1 cellular context compared by ENCODE assay signal in genomic region chr14:94173885-94174621, GRCh38.
TF ChIP-seq lines count a peak whose summit lies in the region.

TSS of gene PPP4R4 (plus strand) at chr14:94174322. CDS start at chr14:94174466, 144 bp downstream.

TF ChIP-seq in HepG2, 621 proteins besides CTCF, POLR2A, EP300 and RAD21 (continued from another document and continues in another):
- TF ChIP-seq, protein P1, sequence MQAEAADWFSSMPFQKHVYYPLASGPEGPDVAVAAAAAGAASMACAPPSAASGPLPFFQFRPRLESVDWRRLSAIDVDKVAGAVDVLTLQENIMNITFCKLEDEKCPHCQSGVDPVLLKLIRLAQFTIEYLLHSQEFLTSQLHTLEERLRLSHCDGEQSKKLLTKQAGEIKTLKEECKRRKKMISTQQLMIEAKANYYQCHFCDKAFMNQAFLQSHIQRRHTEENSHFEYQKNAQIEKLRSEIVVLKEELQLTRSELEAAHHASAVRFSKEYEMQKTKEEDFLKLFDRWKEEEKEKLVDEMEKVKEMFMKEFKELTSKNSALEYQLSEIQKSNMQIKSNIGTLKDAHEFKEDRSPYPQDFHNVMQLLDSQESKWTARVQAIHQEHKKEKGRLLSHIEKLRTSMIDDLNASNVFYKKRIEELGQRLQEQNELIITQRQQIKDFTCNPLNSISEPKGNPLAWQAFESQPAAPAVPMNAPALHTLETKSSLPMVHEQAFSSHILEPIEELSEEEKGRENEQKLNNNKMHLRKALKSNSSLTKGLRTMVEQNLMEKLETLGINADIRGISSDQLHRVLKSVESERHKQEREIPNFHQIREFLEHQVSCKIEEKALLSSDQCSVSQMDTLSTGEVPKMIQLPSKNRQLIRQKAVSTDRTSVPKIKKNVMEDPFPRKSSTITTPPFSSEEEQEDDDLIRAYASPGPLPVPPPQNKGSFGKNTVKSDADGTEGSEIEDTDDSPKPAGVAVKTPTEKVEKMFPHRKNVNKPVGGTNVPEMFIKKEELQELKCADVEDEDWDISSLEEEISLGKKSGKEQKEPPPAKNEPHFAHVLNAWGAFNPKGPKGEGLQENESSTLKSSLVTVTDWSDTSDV (CRISPR knock-in tag; IDR thresholded peaks at IDR 0.05), result no peak
- TF ChIP-seq YEATS2 (CRISPR knock-in tag; IDR thresholded peaks at IDR 0.05; ENCODE audit: borderline replicate concordance) (no peak), MXD1 (CRISPR knock-in tag; IDR thresholded peaks at IDR 0.05) (no peak), GMEB1 (CRISPR knock-in tag; IDR thresholded peaks at IDR 0.05; ENCODE audit: borderline replicate concordance) (no peak), CEBPB (IDR thresholded peaks at IDR 0.05; ENCODE audit: borderline replicate concordance, low read depth, low read length) (no peak), NFE2L2 (IDR thresholded peaks at IDR 0.05; ENCODE audit: low read length) (no peak), JUNB (CRISPR knock-in tag; IDR thresholded peaks at IDR 0.05; ENCODE audit: borderline replicate concordance) (no peak), ZNF720 (CRISPR knock-in tag; IDR thresholded peaks at IDR 0.05) (no peak), ZNF850 (CRISPR knock-in tag; conservative IDR thresholded peaks at IDR 0.05) (no peak), PHB2 (IDR thresholded peaks at IDR 0.05; ENCODE audit: partially characterized antibody) (no peak), SSRP1 (CRISPR knock-in tag; IDR thresholded peaks at IDR 0.05) (no peak), REL (CRISPR knock-in tag; conservative IDR thresholded peaks at IDR 0.05) (no peak), PLRG1 (conservative IDR thresholded peaks at IDR 0.05) (no peak), RNF219 (CRISPR knock-in tag; IDR thresholded peaks at IDR 0.05) (no peak), MLX (CRISPR knock-in tag; IDR thresholded peaks at IDR 0.05) (no peak), XBP1 (CRISPR knock-in tag; IDR thresholded peaks at IDR 0.05) (no peak), KDM6A (CRISPR knock-in tag; IDR thresholded peaks at IDR 0.05; ENCODE audit: low read depth) (no peak), POLR2AphosphoS2 (IDR thresholded peaks at IDR 0.05; ENCODE audit: low read depth, low read length) (no peak), CREB3 (CRISPR knock-in tag; IDR thresholded peaks at IDR 0.05) (no peak), MZF1 (CRISPR knock-in tag; IDR thresholded peaks at IDR 0.05; ENCODE audit: borderline replicate concordance) (no peak), FOXP1 (IDR thresholded peaks at IDR 0.05) (no peak), FOXP1 (CRISPR knock-in tag; IDR thresholded peaks at IDR 0.05) (no peak), NR3C1 (CRISPR knock-in tag; IDR thresholded peaks at IDR 0.05) (no peak), STAT5B (CRISPR knock-in tag; IDR thresholded peaks at IDR 0.05) (no peak), NR1H2 (CRISPR knock-in tag; IDR thresholded peaks at IDR 0.05; ENCODE audit: borderline replicate concordance, low read depth) (no peak), MBD4 (IDR thresholded peaks at IDR 0.05; ENCODE audit: borderline replicate concordance, low read length) (no peak), ZNF777 (CRISPR knock-in tag; IDR thresholded peaks at IDR 0.05) (peak; percentile 81), ETV5 (CRISPR knock-in tag; IDR thresholded peaks at IDR 0.05; ENCODE audit: borderline replicate concordance) (no peak), RXRA (CRISPR knock-in tag; IDR thresholded peaks at IDR 0.05) (0 out of 2 replicates have a peak, but pooled peaks have one; percentile 12), ZNF142 (CRISPR knock-in tag; IDR thresholded peaks at IDR 0.05) (no peak), ZMYM4 (CRISPR knock-in tag; IDR thresholded peaks at IDR 0.05) (no peak), SETDB1 (CRISPR knock-in tag; IDR thresholded peaks at IDR 0.05; ENCODE audit: borderline replicate concordance) (no peak)
- TF ChIP-seq, protein P2, sequence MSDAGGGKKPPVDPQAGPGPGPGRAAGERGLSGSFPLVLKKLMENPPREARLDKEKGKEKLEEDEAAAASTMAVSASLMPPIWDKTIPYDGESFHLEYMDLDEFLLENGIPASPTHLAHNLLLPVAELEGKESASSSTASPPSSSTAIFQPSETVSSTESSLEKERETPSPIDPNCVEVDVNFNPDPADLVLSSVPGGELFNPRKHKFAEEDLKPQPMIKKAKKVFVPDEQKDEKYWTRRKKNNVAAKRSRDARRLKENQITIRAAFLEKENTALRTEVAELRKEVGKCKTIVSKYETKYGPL (CRISPR knock-in tag; IDR thresholded peaks at IDR 0.05), result no peak
- TF ChIP-seq, protein P3, sequence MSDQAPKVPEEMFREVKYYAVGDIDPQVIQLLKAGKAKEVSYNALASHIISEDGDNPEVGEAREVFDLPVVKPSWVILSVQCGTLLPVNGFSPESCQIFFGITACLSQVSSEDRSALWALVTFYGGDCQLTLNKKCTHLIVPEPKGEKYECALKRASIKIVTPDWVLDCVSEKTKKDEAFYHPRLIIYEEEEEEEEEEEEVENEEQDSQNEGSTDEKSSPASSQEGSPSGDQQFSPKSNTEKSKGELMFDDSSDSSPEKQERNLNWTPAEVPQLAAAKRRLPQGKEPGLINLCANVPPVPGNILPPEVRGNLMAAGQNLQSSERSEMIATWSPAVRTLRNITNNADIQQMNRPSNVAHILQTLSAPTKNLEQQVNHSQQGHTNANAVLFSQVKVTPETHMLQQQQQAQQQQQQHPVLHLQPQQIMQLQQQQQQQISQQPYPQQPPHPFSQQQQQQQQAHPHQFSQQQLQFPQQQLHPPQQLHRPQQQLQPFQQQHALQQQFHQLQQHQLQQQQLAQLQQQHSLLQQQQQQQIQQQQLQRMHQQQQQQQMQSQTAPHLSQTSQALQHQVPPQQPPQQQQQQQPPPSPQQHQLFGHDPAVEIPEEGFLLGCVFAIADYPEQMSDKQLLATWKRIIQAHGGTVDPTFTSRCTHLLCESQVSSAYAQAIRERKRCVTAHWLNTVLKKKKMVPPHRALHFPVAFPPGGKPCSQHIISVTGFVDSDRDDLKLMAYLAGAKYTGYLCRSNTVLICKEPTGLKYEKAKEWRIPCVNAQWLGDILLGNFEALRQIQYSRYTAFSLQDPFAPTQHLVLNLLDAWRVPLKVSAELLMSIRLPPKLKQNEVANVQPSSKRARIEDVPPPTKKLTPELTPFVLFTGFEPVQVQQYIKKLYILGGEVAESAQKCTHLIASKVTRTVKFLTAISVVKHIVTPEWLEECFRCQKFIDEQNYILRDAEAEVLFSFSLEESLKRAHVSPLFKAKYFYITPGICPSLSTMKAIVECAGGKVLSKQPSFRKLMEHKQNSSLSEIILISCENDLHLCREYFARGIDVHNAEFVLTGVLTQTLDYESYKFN (CRISPR knock-in tag; conservative IDR thresholded peaks at IDR 0.05), result no peak
- TF ChIP-seq, protein P4, sequence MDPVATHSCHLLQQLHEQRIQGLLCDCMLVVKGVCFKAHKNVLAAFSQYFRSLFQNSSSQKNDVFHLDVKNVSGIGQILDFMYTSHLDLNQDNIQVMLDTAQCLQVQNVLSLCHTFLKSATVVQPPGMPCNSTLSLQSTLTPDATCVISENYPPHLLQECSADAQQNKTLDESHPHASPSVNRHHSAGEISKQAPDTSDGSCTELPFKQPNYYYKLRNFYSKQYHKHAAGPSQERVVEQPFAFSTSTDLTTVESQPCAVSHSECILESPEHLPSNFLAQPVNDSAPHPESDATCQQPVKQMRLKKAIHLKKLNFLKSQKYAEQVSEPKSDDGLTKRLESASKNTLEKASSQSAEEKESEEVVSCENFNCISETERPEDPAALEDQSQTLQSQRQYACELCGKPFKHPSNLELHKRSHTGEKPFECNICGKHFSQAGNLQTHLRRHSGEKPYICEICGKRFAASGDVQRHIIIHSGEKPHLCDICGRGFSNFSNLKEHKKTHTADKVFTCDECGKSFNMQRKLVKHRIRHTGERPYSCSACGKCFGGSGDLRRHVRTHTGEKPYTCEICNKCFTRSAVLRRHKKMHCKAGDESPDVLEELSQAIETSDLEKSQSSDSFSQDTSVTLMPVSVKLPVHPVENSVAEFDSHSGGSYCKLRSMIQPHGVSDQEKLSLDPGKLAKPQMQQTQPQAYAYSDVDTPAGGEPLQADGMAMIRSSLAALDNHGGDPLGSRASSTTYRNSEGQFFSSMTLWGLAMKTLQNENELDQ (CRISPR knock-in tag; IDR thresholded peaks at IDR 0.05; ENCODE audit: borderline replicate concordance), result no peak
- TF ChIP-seq, protein P5, sequence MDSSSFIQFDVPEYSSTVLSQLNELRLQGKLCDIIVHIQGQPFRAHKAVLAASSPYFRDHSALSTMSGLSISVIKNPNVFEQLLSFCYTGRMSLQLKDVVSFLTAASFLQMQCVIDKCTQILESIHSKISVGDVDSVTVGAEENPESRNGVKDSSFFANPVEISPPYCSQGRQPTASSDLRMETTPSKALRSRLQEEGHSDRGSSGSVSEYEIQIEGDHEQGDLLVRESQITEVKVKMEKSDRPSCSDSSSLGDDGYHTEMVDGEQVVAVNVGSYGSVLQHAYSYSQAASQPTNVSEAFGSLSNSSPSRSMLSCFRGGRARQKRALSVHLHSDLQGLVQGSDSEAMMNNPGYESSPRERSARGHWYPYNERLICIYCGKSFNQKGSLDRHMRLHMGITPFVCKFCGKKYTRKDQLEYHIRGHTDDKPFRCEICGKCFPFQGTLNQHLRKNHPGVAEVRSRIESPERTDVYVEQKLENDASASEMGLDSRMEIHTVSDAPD (CRISPR knock-in tag; IDR thresholded peaks at IDR 0.05), result no peak
